In the genomic region with DNA sequence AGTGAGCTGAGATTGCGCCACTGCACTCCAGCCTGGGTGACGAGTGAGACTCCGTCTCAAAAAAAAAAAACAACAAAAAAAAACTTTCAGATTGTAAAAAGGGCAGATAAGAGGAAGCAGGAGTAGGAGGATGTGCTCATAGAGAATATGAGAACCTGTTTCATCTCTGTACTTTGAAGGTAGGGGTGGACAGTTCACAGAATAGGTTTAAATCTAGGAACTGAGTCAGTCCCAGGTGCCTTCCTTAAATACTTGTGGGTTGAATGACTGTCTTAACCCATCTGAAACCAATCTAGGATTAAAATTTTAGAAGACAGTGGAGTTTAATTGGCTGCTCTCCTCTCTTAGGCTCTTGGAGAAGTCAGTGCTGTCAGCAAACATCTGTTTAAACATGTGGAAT, we compare ENCODE assay signal across 10 cellular contexts. TPM values are rescaled to one million over a fixed set of nuclear protein-coding genes. Genes with fewer than 3 reads are reported as not detected.
DNase-seq lines count a peak whose midpoint lies in the region; ATAC-seq and TF ChIP-seq lines count a peak whose summit lies in the region.
"Had no signal": no experiment of that assay in that cellular context is flagged by ENCODE, and none has a peak within 500 bp of the region (broad histone marks: within the 10 kb centered on the region; RNA-seq: fewer than 3 reads in every experiment).

No MANE protein-coding gene starts in this region.

- no peaks in the 10 kb centered on the region for H3K27me3 Mint-ChIP-seq in activated T-helper 1 cell treated with anti-CD3 and anti-CD28 coated beads, Interleukin-12 subunit alpha, Interleukin-12 subunit beta, Interleukin-2, Interleukin-4 antibody, amounts not matched to agents 30 ng/mL and 10 ng/mL and 1 ng/mL, durations not matched to agents 14 hours and 24 hours and 36 hours (ENCODE audit: insufficient read depth)
- no peaks in the 10 kb centered on the region for H3K27me3 Mint-ChIP-seq in Calu3 (ENCODE audit: unreplicated experiment)

- peak overlapping the region; percentile 12; the same call in 1 of the 2 replicates for H3K4me3 ChIP-seq in GM06990 (replicated peaks; ENCODE audit: low read depth, low read length)

- TF ChIP-seq CTCF in GM06990 (IDR thresholded peaks at IDR 0.05; ENCODE audit: insufficient read depth, low read length, poor library complexity, severe bottlenecking) (no peak), Calu3 (IDR thresholded peaks at IDR 0.05; ENCODE audit: unreplicated experiment) (no peak)

- peak overlapping the region; percentile 49 for H3K4me3 Mint-ChIP-seq in activated T-helper 1 cell treated with anti-CD3 and anti-CD28 coated beads, Interleukin-12 subunit alpha, Interleukin-12 subunit beta, Interleukin-2, Interleukin-4 antibody, amounts not matched to agents 30 ng/mL and 10 ng/mL and 1 ng/mL, durations not matched to agents 14 hours and 24 hours and 36 hours
- no peak overlapping the region for H3K4me3 Mint-ChIP-seq in Calu3 (ENCODE audit: low read depth, unreplicated experiment)

- CTCF ChIA-PET in Calu3 (lab: Charles Lee), result interaction anchor here (0.5 to 1.1 kb wide), 3 partner anchors 12 to 1060 kb away, joined by 3 to 5 read pairs (median 5); no protein-coding TSS in a partner anchor

- H3K36me3 ChIP-seq in GM06990 (ENCODE audit: control insufficient read depth, insufficient read depth, low read length), result peaks cover under 1% of the 10 kb centered on the region; the same call in 1 of the 2 replicates

- peaks cover 51% of the 10 kb centered on the region for H3K4me1 Mint-ChIP-seq in activated T-helper 1 cell treated with anti-CD3 and anti-CD28 coated beads, Interleukin-12 subunit alpha, Interleukin-12 subunit beta, Interleukin-2, Interleukin-4 antibody, amounts not matched to agents 30 ng/mL and 10 ng/mL and 1 ng/mL, durations not matched to agents 14 hours and 24 hours and 36 hours (ENCODE audit: low read depth)
- peaks cover 25% of the 10 kb centered on the region for H3K4me1 Mint-ChIP-seq in Calu3 (ENCODE audit: low read depth, unreplicated experiment)

- peaks cover 33% of the 10 kb centered on the region for H3K36me3 Mint-ChIP-seq in activated T-helper 1 cell treated with anti-CD3 and anti-CD28 coated beads, Interleukin-12 subunit alpha, Interleukin-12 subunit beta, Interleukin-2, Interleukin-4 antibody, amounts not matched to agents 30 ng/mL and 10 ng/mL and 1 ng/mL, durations not matched to agents 14 hours and 24 hours and 36 hours (ENCODE audit: low read depth)
- no peaks in the 10 kb centered on the region for H3K36me3 Mint-ChIP-seq in Calu3 (ENCODE audit: insufficient read depth, unreplicated experiment)

- intact Hi-C loops in activated T-helper 1 cell treated with anti-CD3 and anti-CD28 coated beads, Interleukin-12 subunit alpha, Interleukin-12 subunit beta, Interleukin-2, Interleukin-4 antibody, amounts not matched to agents 30 ng/mL and 10 ng/mL and 1 ng/mL, durations not matched to agents 14 hours and 24 hours and 36 hours (cut with micrococcal nuclease), result loop anchor here (1.0 kb wide), 3 partner anchors 13 to 145 kb away; a partner anchor contains a TSS
- intact Hi-C loops in Calu3 (cut with micrococcal nuclease; ENCODE audit: unreplicated experiment), result no loop called here

- peak overlapping the region; percentile 74 for H3K27ac Mint-ChIP-seq in activated T-helper 1 cell treated with anti-CD3 and anti-CD28 coated beads, Interleukin-12 subunit alpha, Interleukin-12 subunit beta, Interleukin-2, Interleukin-4 antibody, amounts not matched to agents 30 ng/mL and 10 ng/mL and 1 ng/mL, durations not matched to agents 14 hours and 24 hours and 36 hours
- no peak overlapping the region for H3K27ac Mint-ChIP-seq in Calu3 (ENCODE audit: unreplicated experiment)

- no TSS peak for BruUV-seq in Calu3 (replicated peaks; lab: Mats Ljungman, UMichigan)

- DNase-seq in GM06990 (ENCODE audit: extremely low read depth, insufficient read length) (peak; percentile 80), NCI-H2196 treated with DMSO at 0.1 percent for 48 hours (lab: John Stamatoyannopoulos, UW; ENCODE audit: unreplicated experiment) (no peak), Calu3 (no peak), ecto neural progenitor cell (ENCODE audit: low spot score) (no peak), HUDEP-2 (lab: John Stamatoyannopoulos, UW; ENCODE audit: unreplicated experiment in 76 of 76) (no peak)
- DNase-seq in activated T-helper 1 cell treated with anti-CD3 and anti-CD28 coated beads, Interleukin-12 subunit alpha, Interleukin-12 subunit beta, Interleukin-2, Interleukin-4 antibody, amounts not matched to agents 30 ng/mL and 10 ng/mL and 1 ng/mL, durations not matched to agents 14 hours and 24 hours and 36 hours (ENCODE audit: low spot score), result no peak
- DNase-seq: activated CD4-positive, CD25-positive, alpha-beta regulatory T cell; effector CD4-positive, alpha-beta T cell had no signal

- no peaks in the 10 kb centered on the region for H3K27me3 ChIP-seq in GM06990 (replicated peaks; ENCODE audit: control insufficient read depth, insufficient read depth, low read length)

- peaks cover 32% of the 10 kb centered on the region for H3K9me3 Mint-ChIP-seq in activated T-helper 1 cell treated with anti-CD3 and anti-CD28 coated beads, Interleukin-12 subunit alpha, Interleukin-12 subunit beta, Interleukin-2, Interleukin-4 antibody, amounts not matched to agents 30 ng/mL and 10 ng/mL and 1 ng/mL, durations not matched to agents 14 hours and 24 hours and 36 hours
- H3K9me3 Mint-ChIP-seq in Calu3 (ENCODE audit: low read depth, unreplicated experiment), result no peaks in the 10 kb centered on the region

- ATAC-seq in GM19438 (IDR thresholded peaks at IDR 0.05; ENCODE audit: low read depth, unreplicated experiment) (peak; percentile 90), HG03097 (IDR thresholded peaks at IDR 0.05; ENCODE audit: low FRiP score, unreplicated experiment) (peak; percentile 60)

RNA-seq across cellular contexts. Expression of a gene that starts 12.4 kb away (rescaled TPM):
- 38.0 and 40.4 TPM in 2 replicates for total RNA-seq in activated T-helper 1 cell treated with anti-CD3 and anti-CD28 coated beads, Interleukin-12 subunit alpha, Interleukin-12 subunit beta, Interleukin-2, Interleukin-4 antibody, amounts not matched to agents 30 ng/mL and 10 ng/mL and 1 ng/mL, durations not matched to agents 14 hours and 24 hours and 36 hours
- total RNA-seq in Calu3 (2022), result 34.9 and 36.4 TPM in 2 replicates

RNA-seq across cellular contexts. Expression of a gene that starts 12.6 kb away (rescaled TPM):
- total RNA-seq in activated T-helper 1 cell treated with anti-CD3 and anti-CD28 coated beads, Interleukin-12 subunit alpha, Interleukin-12 subunit beta, Interleukin-2, Interleukin-4 antibody, amounts not matched to agents 30 ng/mL and 10 ng/mL and 1 ng/mL, durations not matched to agents 14 hours and 24 hours and 36 hours, result 41.0 and 43.4 TPM in 2 replicates
- 63.4 and 68.6 TPM in 2 replicates for total RNA-seq in Calu3 (2022)
